In genomic region chr7:135662373-135663114, GRCh38 we compare ENCODE assay signal across 1 cellular context.
TF ChIP-seq lines count a peak whose summit lies in the region.

TSS of gene STMP1 (plus strand) at chr7:135662514.

TF ChIP-seq in HepG2, 621 proteins besides CTCF, POLR2A, EP300 and RAD21 (continued from another document and continues in another):
- TF ChIP-seq SOX6 (IDR thresholded peaks at IDR 0.05) (no peak), SOX6 (CRISPR knock-in tag; IDR thresholded peaks at IDR 0.05) (peak; percentile 74; the same call in 1 of the 2 replicates), NR2F1 (CRISPR knock-in tag; IDR thresholded peaks at IDR 0.05) (peak in 1 of 2 experiments; percentile 53; a peak in 2 of 4 replicates), TRAFD1 (CRISPR knock-in tag; IDR thresholded peaks at IDR 0.05; ENCODE audit: borderline replicate concordance) (peak; percentile 57; the same call in 1 of the 2 replicates), RBM39 (IDR thresholded peaks at IDR 0.05; ENCODE audit: low read depth, low read length, poor library complexity, severe bottlenecking) (peak; percentile 91), ZBTB44 (CRISPR knock-in tag; IDR thresholded peaks at IDR 0.05) (peak; percentile 58; the same call in 1 of the 2 replicates), TBX2 (CRISPR knock-in tag; IDR thresholded peaks at IDR 0.05; ENCODE audit: borderline replicate concordance) (peak; percentile 86), BCL3 (CRISPR knock-in tag; IDR thresholded peaks at IDR 0.05) (peak; percentile 62; the same call in 1 of the 2 replicates), ZFY (CRISPR knock-in tag; IDR thresholded peaks at IDR 0.05) (peak; percentile 93), E2F1 (CRISPR knock-in tag; IDR thresholded peaks at IDR 0.05) (peak; percentile 65; the same call in 1 of the 2 replicates), IKZF5 (CRISPR knock-in tag; IDR thresholded peaks at IDR 0.05) (peak; percentile 80), IKZF1 (IDR thresholded peaks at IDR 0.05) (no peak), ARNTL (CRISPR knock-in tag; IDR thresholded peaks at IDR 0.05) (peak; percentile 19; the same call in 1 of the 2 replicates), ZNF629 (CRISPR knock-in tag; conservative IDR thresholded peaks at IDR 0.05) (peak; percentile 17; the same call in 1 of the 2 replicates), TFE3 (CRISPR knock-in tag; IDR thresholded peaks at IDR 0.05) (peak; percentile 40; the same call in 1 of the 2 replicates), DMTF1 (CRISPR knock-in tag; IDR thresholded peaks at IDR 0.05) (no peak), BATF2 (CRISPR knock-in tag; IDR thresholded peaks at IDR 0.05) (peak; percentile 76), ZNF572 (CRISPR knock-in tag; IDR thresholded peaks at IDR 0.05) (no peak), ARID2 (CRISPR knock-in tag; IDR thresholded peaks at IDR 0.05; ENCODE audit: borderline replicate concordance) (no peak), ELF3 (CRISPR knock-in tag; IDR thresholded peaks at IDR 0.05) (peak; percentile 85), ARNT (IDR thresholded peaks at IDR 0.05) (no peak), NONO (IDR thresholded peaks at IDR 0.05) (no peak), NONO (CRISPR knock-in tag; conservative IDR thresholded peaks at IDR 0.05) (peak; percentile 88), ZBTB3 (CRISPR knock-in tag; IDR thresholded peaks at IDR 0.05; ENCODE audit: borderline replicate concordance, low read depth) (peak; percentile 75; the same call in 1 of the 2 replicates), ZNF33B (CRISPR knock-in tag; IDR thresholded peaks at IDR 0.05) (0 out of 2 replicates have a peak, but pooled peaks have one; percentile 25), MTA3 (CRISPR knock-in tag; IDR thresholded peaks at IDR 0.05) (no peak), ZNF619 (CRISPR knock-in tag; IDR thresholded peaks at IDR 0.05) (no peak), RXRA (CRISPR knock-in tag; IDR thresholded peaks at IDR 0.05) (peak; percentile 84), AHR (CRISPR knock-in tag; IDR thresholded peaks at IDR 0.05) (no peak; the same call in 1 of the 2 replicates), ZBTB43 (CRISPR knock-in tag; conservative IDR thresholded peaks at IDR 0.05) (0 out of 2 replicates have a peak, but pooled peaks have one; percentile 63), ZBTB40 (IDR thresholded peaks at IDR 0.05) (peak; percentile 58), ZBTB40 (CRISPR knock-in tag; IDR thresholded peaks at IDR 0.05) (no peak; the same call in 1 of the 2 replicates), IRF9 (CRISPR knock-in tag; IDR thresholded peaks at IDR 0.05; ENCODE audit: borderline replicate concordance) (peak; percentile 92)
